In genomic region chr7:20225384-20225783, GRCh38 we compare ENCODE assay signal across 26 cellular contexts.
"Had no signal": no experiment of that assay in that cellular context is flagged by ENCODE, and none has a peak within 500 bp of the region (broad histone marks: within the 10 kb centered on the region; RNA-seq: fewer than 3 reads in every experiment).

No MANE protein-coding gene starts in this region.

- H3K27ac Mint-ChIP-seq: natural killer cell; stimulated activated naive B cell treated with anti-CD40 and anti-IgM and Interleukin-4, amounts not matched to agents 10 μg/mL and 1 μg/mL and 100 μg/mL, for 72 hours; stimulated activated naive CD8-positive, alpha-beta T cell treated with anti-CD3 and anti-CD28 coated beads, Interleukin-15, Interleukin-2, amounts not matched to agents 100 ng/mL and 50 ng/mL, for 24 hours had no signal

- ATAC-seq: heart right ventricle; left ventricle myocardium superior; lower lobe of right lung; natural killer cell; psoas muscle; right cardiac atrium; stimulated activated naive B cell treated with anti-CD40 and anti-IgM and Interleukin-4, amounts not matched to agents 10 μg/mL and 1 μg/mL and 100 μg/mL, for 72 hours had no signal

- H3K36me3 Mint-ChIP-seq: natural killer cell; stimulated activated naive B cell treated with anti-CD40 and anti-IgM and Interleukin-4, amounts not matched to agents 10 μg/mL and 1 μg/mL and 100 μg/mL, for 72 hours had no signal

- H3K27ac ChIP-seq: esophagus squamous epithelium, heart right ventricle, lower lobe of right lung, ovary, psoas muscle, skin epidermis, spleen, thoracic aorta, tibial nerve, upper lobe of left lung had no signal

- DNase-seq: effector memory CD4-positive, alpha-beta T cell; esophagus squamous epithelium; foreskin melanocyte; glutamatergic neuron; heart right ventricle; hippocampal formation; islet precursor cell; kidney glomerular epithelial cell; left ventricle myocardium superior; lower lobe of right lung; natural killer cell; occipital lobe; ovary; posterior cingulate gyrus; psoas muscle; right cardiac atrium; spleen; stimulated activated CD4-positive, alpha-beta T cell treated with anti-CD3 and anti-CD28 coated beads, Interleukin-4, amount 100 ng/mL, for 4 hours; stimulated activated naive B cell treated with anti-CD40 and anti-IgM and Interleukin-4, amounts not matched to agents 10 μg/mL and 1 μg/mL and 100 μg/mL, for 72 hours; upper lobe of left lung had no signal

- H3K27me3 ChIP-seq: esophagus squamous epithelium, heart right ventricle, ovary, spleen, tibial nerve, upper lobe of left lung had no signal

- H3K9me3 ChIP-seq: esophagus squamous epithelium, heart right ventricle, lower lobe of right lung, ovary, psoas muscle, spleen, thoracic aorta, tibial nerve, upper lobe of left lung had no signal

- H3K9me3 Mint-ChIP-seq: stimulated activated naive CD8-positive, alpha-beta T cell treated with anti-CD3 and anti-CD28 coated beads, Interleukin-15, Interleukin-2, amounts not matched to agents 100 ng/mL and 50 ng/mL, for 24 hours had no signal

- H3K4me3 ChIP-seq: esophagus squamous epithelium, heart right ventricle, lower lobe of right lung, ovary, psoas muscle, skin epidermis, spleen, thoracic aorta, tibial nerve, upper lobe of left lung had no signal

- FAIRE-seq: colon, urothelium cell line had no signal

- H3K27me3 Mint-ChIP-seq: stimulated activated naive B cell treated with anti-CD40 and anti-IgM and Interleukin-4, amounts not matched to agents 10 μg/mL and 1 μg/mL and 100 μg/mL, for 72 hours had no signal

- H3K4me3 Mint-ChIP-seq: natural killer cell; stimulated activated naive B cell treated with anti-CD40 and anti-IgM and Interleukin-4, amounts not matched to agents 10 μg/mL and 1 μg/mL and 100 μg/mL, for 72 hours; stimulated activated naive CD8-positive, alpha-beta T cell treated with anti-CD3 and anti-CD28 coated beads, Interleukin-15, Interleukin-2, amounts not matched to agents 100 ng/mL and 50 ng/mL, for 24 hours had no signal

- H3K36me3 ChIP-seq: esophagus squamous epithelium, heart right ventricle, lower lobe of right lung, ovary, spleen, thoracic aorta, tibial nerve, upper lobe of left lung had no signal

- H3K4me1 ChIP-seq: psoas muscle had no signal
